In genomic region chr3:28950614-28951013, GRCh38 we compare ENCODE assay signal across 11 cellular contexts.
"Had no signal": no experiment of that assay in that cellular context is flagged by ENCODE, and none has a peak within 500 bp of the region (broad histone marks: within the 10 kb centered on the region; RNA-seq: fewer than 3 reads in every experiment).

No MANE protein-coding gene starts in this region.

- H3K4me3 ChIP-seq: GM23248, GM23338, HAP-1 had no signal

- ATAC-seq: GM23338, HCT116 had no signal

- H2AFZ ChIP-seq: GM23248 had no signal

- H3K36me3 ChIP-seq: HAP-1 had no signal

- H3K4me1 Mint-ChIP-seq: GM23338 had no signal

- H3K4me1 ChIP-seq: HAP-1 had no signal

- H3K9me3 ChIP-seq: HAP-1 had no signal

- DNase-seq: GM23248, GOT3, H7, H9, HCEC 1CT, HFFc6 had no signal

- H3K4me3 Mint-ChIP-seq: GM23338, H9, HFFc6 had no signal

- FAIRE-seq: H1, H54 had no signal

- H3K4me2 ChIP-seq: GM23338 had no signal

- H3K9me3 Mint-ChIP-seq: GM23338, H9, HFFc6 had no signal

- H3K27ac ChIP-seq: GM23248 had no signal

- H3K27ac Mint-ChIP-seq: GM23338, HFFc6 had no signal

- H3K9ac ChIP-seq: GM23248 had no signal
